ENCODE assay signal across 20 cellular contexts in the genomic region with DNA sequence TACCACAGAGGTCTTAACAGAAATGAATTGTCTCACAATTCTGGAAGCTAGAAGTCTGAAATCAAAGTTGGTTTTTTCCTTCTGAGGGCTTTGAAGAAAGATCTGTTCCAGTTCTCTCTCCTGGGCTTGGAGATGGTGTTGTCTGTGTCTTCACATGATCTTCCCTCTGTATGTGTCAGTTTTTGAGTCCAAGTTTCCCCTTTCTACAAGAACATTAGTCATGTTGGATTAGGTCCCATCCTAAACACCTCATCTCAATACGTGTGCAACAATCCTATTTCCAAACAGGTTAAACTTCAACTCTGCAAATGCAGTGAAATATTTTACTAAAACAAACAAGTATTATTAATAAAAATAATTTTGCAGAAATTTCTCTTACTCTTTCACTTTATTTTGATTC. TPM values are rescaled to one million over a fixed set of nuclear protein-coding genes. Genes with fewer than 3 reads are reported as not detected.
A peak's percentile ranks its signal among the peaks of the same experiment; 100 is the strongest.
DNase-seq lines count a peak whose midpoint lies in the region; ATAC-seq and TF ChIP-seq lines count a peak whose summit lies in the region.
"Had no signal": no experiment of that assay in that cellular context is flagged by ENCODE, and none has a peak within 500 bp of the region (broad histone marks: within the 10 kb centered on the region; RNA-seq: fewer than 3 reads in every experiment).

No MANE protein-coding gene starts in this region.

- ATAC-seq in DND-41 (ENCODE audit: insufficient read depth, low read depth), result no peak
- ATAC-seq in right lobe of liver, result peak in 1 of 4 donors; percentile 15
- no peak for ATAC-seq in HG03135 (IDR thresholded peaks at IDR 0.05; ENCODE audit: unreplicated experiment)
- no peak for ATAC-seq in CD4-positive, alpha-beta T cell (ENCODE audit: poor library complexity)
- ATAC-seq: A549, GM12878 had no signal

- no peak overlapping the region for H3K4me2 ChIP-seq in DND-41 (ENCODE audit: insufficient read depth, low read length)
- H3K4me2 ChIP-seq: A549 had no signal

- CTCF ChIA-PET in CD4-positive, alpha-beta T cell (lab: Charles Lee), result interaction anchor here (6.2 kb wide), 1 partner anchor 57 kb away, joined by 49 read pairs; no protein-coding TSS in a partner anchor

- H3K27ac Mint-ChIP-seq in CD4-positive, alpha-beta T cell, result no peak overlapping the region

- H3K27ac ChIP-seq in DND-41 (ENCODE audit: low read length) (no peak overlapping the region), esophagus squamous epithelium (peak overlapping the region in 3 of 4 donors; percentile 25 to 70 (median 65)), right lobe of liver (peak overlapping the region; percentile 72 to 89 (median 82))
- H3K27ac ChIP-seq in CD4-positive, alpha-beta T cell (ENCODE audit: low read depth, low read length), result no peak overlapping the region
- H3K27ac ChIP-seq: A549, C4-2B, HL-60 had no signal

- WGBS in esophagus squamous epithelium, 2 donors, result 22 to 24% methylated on average over 1 of the region's 1 CpG
- WGBS in right lobe of liver (ENCODE audit: insufficient coverage, low coverage, low lambda C conversion rate, missing lambda C conversion rate), result 17% methylated on average over 1 of the region's 1 CpG
- 23 to 29% methylated on average over 1 of the region's 1 CpG for WGBS in lower leg skin, 2 donors

- no peak overlapping the region for H3K4me3 Mint-ChIP-seq in CD4-positive, alpha-beta T cell

- H3K27me3 ChIP-seq in DND-41 (ENCODE audit: insufficient read depth, low read length, poor library complexity) (no peaks in the 10 kb centered on the region), esophagus squamous epithelium (no peaks in the 10 kb centered on the region), right lobe of liver (no peaks in the 10 kb centered on the region)
- H3K27me3 ChIP-seq in CD4-positive, alpha-beta T cell (ENCODE audit: control insufficient read depth, insufficient read depth, low read length), result no peaks in the 10 kb centered on the region
- H3K27me3 ChIP-seq: MG63 had no signal

- H3K36me3 ChIP-seq in DND-41 (ENCODE audit: insufficient read depth, low read length), result no peaks in the 10 kb centered on the region; the same call in 1 of the 2 replicates
- H3K36me3 ChIP-seq in esophagus squamous epithelium, result no peaks in the 10 kb centered on the region
- H3K36me3 ChIP-seq in right lobe of liver, result no peaks in the 10 kb centered on the region
- H3K36me3 ChIP-seq: MG63 had no signal

- no peaks in the 10 kb centered on the region for H3K9me3 Mint-ChIP-seq in CD4-positive, alpha-beta T cell

- H3K9ac ChIP-seq in DND-41 (ENCODE audit: low read depth, low read length), result no peak overlapping the region

- H3K36me3 Mint-ChIP-seq in CD4-positive, alpha-beta T cell (ENCODE audit: low read depth), result peaks cover 19% of the 10 kb centered on the region

- DNase-seq in DND-41 (no peak), MV-4-11 (lab: John Stamatoyannopoulos, UW) (peak; percentile 13), esophagus squamous epithelium (lab: John Stamatoyannopoulos, UW) (no peak), right lobe of liver (no peak), lower leg skin (ENCODE audit: low spot score in 2 of 2) (no peak), NCI-H2227 (lab: John Stamatoyannopoulos, UW; ENCODE audit: unreplicated experiment) (no peak)
- DNase-seq in CD4-positive, alpha-beta T cell, result no peak
- DNase-seq: DMS53, KG1, MG63, NCI-H187 treated with DMSO at 0.1 percent for 48 hours, NCI-H774, SHP77 treated with DMSO at 0.1 percent for 48 hours had no signal

- TF ChIP-seq CTCF in DND-41 (IDR thresholded peaks at IDR 0.05; ENCODE audit: borderline replicate concordance, extremely low read depth, low read length, poor library complexity, severe bottlenecking) (no peak), esophagus squamous epithelium (IDR thresholded peaks at IDR 0.05) (no peak), right lobe of liver (IDR thresholded peaks at IDR 0.05) (no peak), lower leg skin (IDR thresholded peaks at IDR 0.05) (no peak)
- no peak for TF ChIP-seq CTCF in CD4-positive, alpha-beta T cell (IDR thresholded peaks at IDR 0.05)

- no peaks in the 10 kb centered on the region for H3K9me3 ChIP-seq in DND-41 (ENCODE audit: insufficient read depth, low read length, severe bottlenecking)
- no peaks in the 10 kb centered on the region for H3K9me3 ChIP-seq in esophagus squamous epithelium
- H3K9me3 ChIP-seq in right lobe of liver, result no peaks in the 10 kb centered on the region
- H3K9me3 ChIP-seq in CD4-positive, alpha-beta T cell (ENCODE audit: control insufficient read depth, low read length), result no peaks in the 10 kb centered on the region
- H3K9me3 ChIP-seq: A549, MG63 had no signal

- POLR2A ChIA-PET in CD4-positive, alpha-beta T cell (lab: Charles Lee), result no interaction called here

- H4K20me1 ChIP-seq in DND-41 (ENCODE audit: insufficient read depth, low read length), result no peaks in the 10 kb centered on the region

- H3K4me1 ChIP-seq in DND-41 (ENCODE audit: insufficient read depth, low read length) (peaks cover 26% of the 10 kb centered on the region), esophagus squamous epithelium (peaks cover 13 to 60% (median 25%) of the 10 kb centered on the region in 3 donors), right lobe of liver (peaks cover 0 to 57% (median 26%) of the 10 kb centered on the region in 4 donors)

- peak overlapping the region; percentile 24; the same call in 1 of the 2 replicates for H2AFZ ChIP-seq in DND-41 (ENCODE audit: low read depth, low read length)

- intact Hi-C loops in esophagus squamous epithelium (cut with DNase I) (no loop called here), right lobe of liver (cut with DNase I) (no loop called here), lower leg skin (cut with DNase I; ENCODE audit: low total_unique reads) (no loop called here)
- intact Hi-C loops in CD4-positive, alpha-beta T cell (cut with DNase I, micrococcal nuclease), result loop anchor here in 1 of 2 experiments (5.0 to 10.0 kb wide), 4 partner anchors 111 to 458 kb away; a partner anchor contains a TSS

- no peak overlapping the region for H3K4me3 ChIP-seq in DND-41 (ENCODE audit: low read depth in 1 of 2, low read length in 2 of 2)
- H3K4me3 ChIP-seq in esophagus squamous epithelium, result no peak overlapping the region
- H3K4me3 ChIP-seq in right lobe of liver, result no peak overlapping the region
- no peak overlapping the region for H3K4me3 ChIP-seq in lower leg skin (ENCODE audit: low read depth, poor library complexity, severe bottlenecking)
- H3K4me3 ChIP-seq: A549, GM12878, MG63 had no signal

- H3K79me2 ChIP-seq in DND-41 (ENCODE audit: insufficient read depth, low read length), result peaks cover 20% of the 10 kb centered on the region

- TF ChIP-seq POLR2A in esophagus squamous epithelium (IDR thresholded peaks at IDR 0.05) (no peak), right lobe of liver (IDR thresholded peaks at IDR 0.05) (no peak), lower leg skin (IDR thresholded peaks at IDR 0.05) (no peak)

- H3K27me3 Mint-ChIP-seq in CD4-positive, alpha-beta T cell, result no peaks in the 10 kb centered on the region

- peaks cover 22% of the 10 kb centered on the region for H3K4me1 Mint-ChIP-seq in CD4-positive, alpha-beta T cell (ENCODE audit: low read depth)

RNA-seq across cellular contexts. Expression of a gene that starts 3.1 kb away (rescaled TPM):
- total RNA-seq in esophagus squamous epithelium (10 to 100 TPM; 18.4 to 41.8 (median 38.0) TPM), right lobe of liver (10 to 100 TPM; 37.8 to 66.9 (median 55.4) TPM), lower leg skin (10 to 100 TPM; 17.0 to 37.2 (median 22.4) TPM)
- total RNA-seq in CD4-positive, alpha-beta T cell, result 10 to 100 TPM; 82.9 to 86.2 TPM

RNA-seq across cellular contexts. Expression of a gene that starts 37.5 kb away (rescaled TPM):
- total RNA-seq in esophagus squamous epithelium, result not detected
- total RNA-seq in right lobe of liver, result not detected
- total RNA-seq in lower leg skin, result not detected
- not detected for total RNA-seq in CD4-positive, alpha-beta T cell
- total RNA-seq: G401, GM12878, NCI-H460 had no signal

RNA-seq across cellular contexts. Expression of a gene that starts 47.8 kb away (rescaled TPM):
- total RNA-seq in esophagus squamous epithelium (10 to 100 TPM in 2 of 4 donors, 1 to 10 TPM in 2; 2.7 to 17.0 (median 9.5) TPM), right lobe of liver (100 to 1,000 TPM in 2 of 6 experiments, 10 to 100 TPM in 4; 33.3 to 118 (median 75.5) TPM), lower leg skin (1 to 10 TPM in 3 of 4 donors, under 1 TPM in 1; 0.98 to 5.7 (median 3.7) TPM)
- 1 to 10 TPM; 1.1 to 1.5 TPM for total RNA-seq in CD4-positive, alpha-beta T cell
- total RNA-seq: G401 had no signal

RNA-seq across cellular contexts. Expression of a gene that starts 56.0 kb away (rescaled TPM):
- total RNA-seq in esophagus squamous epithelium (1 to 10 TPM in 1 of 4 donors, under 1 TPM in 1, not detected in 2; 0.38 to 2.5 TPM), right lobe of liver (under 1 TPM in 1 of 6 experiments, not detected in 5; 0.31 TPM), lower leg skin (under 1 TPM in 2 of 4 donors, not detected in 2; 0.22 to 0.75 TPM)
- under 1 TPM; 0.39 to 0.82 TPM for total RNA-seq in CD4-positive, alpha-beta T cell
- total RNA-seq: G401 had no signal

RNA-seq across cellular contexts. Expression of a gene that starts 59.2 kb away (rescaled TPM):
- total RNA-seq in esophagus squamous epithelium (100 to 1,000 TPM in 2 of 4 donors, 10 to 100 TPM in 2; 43.7 to 125 (median 98.3) TPM), right lobe of liver (1 to 10 TPM; 2.7 to 7.2 (median 4.4) TPM), lower leg skin (100 to 1,000 TPM; 231 to 331 (median 297) TPM)
- under 1 TPM in 1 of 2 experiments, not detected in 1; 0.27 TPM for total RNA-seq in CD4-positive, alpha-beta T cell
- total RNA-seq: G401 had no signal

Comparison
In these comparisons a context has a peak if more than half of its experiments do, and no peak if none do; other contexts are left out.
1. H3K27ac ChIP-seq: peak in esophagus squamous epithelium (3 of 4) and right lobe of liver (3 of 3); none in DND-41 (single experiment) and CD4-positive, alpha-beta T cell (single experiment).